ENCODE assay signal across 10 cellular contexts in the genomic region with DNA sequence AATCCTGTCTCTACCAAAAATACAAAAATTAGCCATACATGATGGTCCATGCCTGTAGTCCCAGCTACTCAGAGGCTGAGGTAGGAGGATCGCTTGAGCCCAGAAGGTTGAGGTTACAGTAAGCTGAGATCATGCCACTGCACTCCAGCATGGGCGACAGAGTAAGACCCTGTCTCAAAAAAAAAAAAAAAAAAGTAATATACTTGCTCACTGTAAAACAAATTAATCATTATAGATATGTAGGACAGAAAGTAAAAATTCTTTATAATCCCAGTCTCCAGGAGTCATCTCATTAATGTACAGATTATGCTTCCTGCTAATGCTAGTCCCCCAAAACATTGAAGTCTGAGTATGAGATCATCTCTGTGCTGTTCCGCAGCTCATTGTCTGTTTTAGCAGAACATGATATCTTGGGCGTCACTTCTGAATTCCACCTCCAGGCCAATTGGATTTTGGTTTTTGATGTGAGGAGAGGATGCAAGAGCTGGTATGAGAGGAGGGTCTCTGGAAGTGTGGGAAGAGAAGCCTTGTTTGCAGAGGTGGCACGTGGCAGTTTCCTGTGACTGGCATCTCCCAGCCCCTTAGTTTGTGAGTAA.
DNase-seq lines count a peak whose midpoint lies in the region; ATAC-seq and TF ChIP-seq lines count a peak whose summit lies in the region.
"Had no signal": no experiment of that assay in that cellular context is flagged by ENCODE, and none has a peak within 500 bp of the region (broad histone marks: within the 10 kb centered on the region; RNA-seq: fewer than 3 reads in every experiment).

No MANE protein-coding gene starts in this region.

- H3K79me2 ChIP-seq in neural progenitor cell (ENCODE audit: low read depth), result peaks cover 56% of the 10 kb centered on the region

- peak overlapping the region in 3 of 4 donors; percentile 55 to 70 (median 67) for H3K27ac ChIP-seq in esophagus muscularis mucosa (replicated peaks in 1 of 4)
- H3K27ac ChIP-seq in neural progenitor cell, result peak overlapping the region; percentile 42
- H3K27ac ChIP-seq in aorta (ENCODE audit: low read depth in 1 of 2, low read length in 2 of 2), result peak overlapping the region; percentile 62 to 74
- H3K27ac ChIP-seq: VCaP had no signal

- no peaks in the 10 kb centered on the region for H3K27me3 ChIP-seq in esophagus muscularis mucosa
- H3K27me3 ChIP-seq in neural progenitor cell, result no peaks in the 10 kb centered on the region
- H3K27me3 ChIP-seq in aorta (ENCODE audit: control insufficient read depth in 1 of 2, insufficient read depth in 2 of 2, low read length in 1 of 2), result no peaks in the 10 kb centered on the region
- no peaks in the 10 kb centered on the region for H3K27me3 ChIP-seq in H7 (ENCODE audit: control insufficient read depth, insufficient read depth, low read length)

- no peak overlapping the region for H3K4me3 ChIP-seq in esophagus muscularis mucosa
- no peak overlapping the region for H3K4me3 ChIP-seq in neural progenitor cell
- no peak overlapping the region for H3K4me3 ChIP-seq in aorta (ENCODE audit: low read length in 2 of 2)
- H3K4me3 ChIP-seq in H7 (ENCODE audit: insufficient read depth, low read depth, low read length), result no peak overlapping the region

- H3K36me3 ChIP-seq in esophagus muscularis mucosa, result peaks cover 0 to 5% (median 0%) of the 10 kb centered on the region in 4 donors
- peaks cover 5% of the 10 kb centered on the region for H3K36me3 ChIP-seq in neural progenitor cell
- no peaks in the 10 kb centered on the region for H3K36me3 ChIP-seq in aorta (ENCODE audit: control insufficient read depth in 1 of 2, insufficient read depth in 2 of 2, low read length in 1 of 2)
- H3K36me3 ChIP-seq in H7 (replicated peaks; ENCODE audit: control insufficient read depth, insufficient read depth, low read length), result no peaks in the 10 kb centered on the region; the same call in 1 of the 2 replicates

- no peaks in the 10 kb centered on the region for H3K27me3 Mint-ChIP-seq in neural progenitor cell (ENCODE audit: insufficient read depth, low read depth)

- H3K4me1 Mint-ChIP-seq in neural progenitor cell, result peaks cover 38% of the 10 kb centered on the region

- TF ChIP-seq EP300 in esophagus muscularis mucosa (IDR thresholded peaks at IDR 0.05), result no peak

- peak overlapping the region; percentile 3 for H3K27ac Mint-ChIP-seq in neural progenitor cell

- H3K36me3 Mint-ChIP-seq in neural progenitor cell, result peaks cover 26% of the 10 kb centered on the region

- no peaks in the 10 kb centered on the region for H3K9me3 Mint-ChIP-seq in neural progenitor cell

- peaks cover 37% of the 10 kb centered on the region for H4K20me1 ChIP-seq in neural progenitor cell (ENCODE audit: low read depth)

- ATAC-seq in Right ventricle myocardium superior (ENCODE audit: poor library complexity) (peak; percentile 6), aorta (ENCODE audit: low FRiP score) (no peak)
- ATAC-seq: Panc1 had no signal

- peak overlapping the region; percentile 15 for H3K4me3 Mint-ChIP-seq in neural progenitor cell

- TF ChIP-seq CTCF in esophagus muscularis mucosa (IDR thresholded peaks at IDR 0.05) (no peak), neural progenitor cell (IDR thresholded peaks at IDR 0.05) (no peak)

- peaks cover 20% of the 10 kb centered on the region for H3F3A ChIP-seq in neural progenitor cell (ENCODE audit: low read depth)

- no peak for TF ChIP-seq POLR2A in esophagus muscularis mucosa (IDR thresholded peaks at IDR 0.05; ENCODE audit: low read depth)

- peak overlapping the region; percentile 62 for H3K4me2 ChIP-seq in neural progenitor cell

- no peak for DNase-seq in Right ventricle myocardium superior
- no peak for DNase-seq in cardiac septum (ENCODE audit: low spot score)
- DNase-seq in esophagus muscularis mucosa (ENCODE audit: extremely low spot score), result no peak
- DNase-seq in neural progenitor cell (ENCODE audit: low spot score), result no peak
- peak in 1 of 2 donors; percentile 19 for DNase-seq in aorta
- no peak for DNase-seq in pons (ENCODE audit: low spot score)
- DNase-seq in activated CD4-positive, CD25-positive, alpha-beta regulatory T cell treated with anti-CD3 and anti-CD28 coated beads, Interleukin-2, amount 50 U/mL, for 72 hours, result no peak
- no peak for DNase-seq in H7

- no peaks in the 10 kb centered on the region for H3K9me3 ChIP-seq in esophagus muscularis mucosa
- H3K9me3 ChIP-seq in neural progenitor cell (ENCODE audit: low read depth), result no peaks in the 10 kb centered on the region
- H3K9me3 ChIP-seq in aorta (ENCODE audit: control insufficient read depth, low read length), result no peaks in the 10 kb centered on the region

- H3K9ac ChIP-seq in neural progenitor cell, result no peak overlapping the region

- intact Hi-C loops in Right ventricle myocardium superior (cut with DNase I), result no loop called here
- intact Hi-C loops in cardiac septum (cut with DNase I), result loop anchor here (2.0 kb wide), 1 partner anchor 13 kb away; no protein-coding TSS in a partner anchor
- intact Hi-C loops in esophagus muscularis mucosa (cut with DNase I), result no loop called here
- intact Hi-C loops in aorta (cut with DNase I), result loop anchor here in 1 of 2 donors (5.0 kb wide), 1 partner anchor 33 kb away; no protein-coding TSS in a partner anchor

- H3K4me1 ChIP-seq in esophagus muscularis mucosa (peaks cover 46 to 56% (median 52%) of the 10 kb centered on the region in 4 donors), neural progenitor cell (peaks cover 17% of the 10 kb centered on the region), aorta (ENCODE audit: control insufficient read depth in 1 of 2, insufficient read depth in 2 of 2, low read length in 2 of 2) (peaks cover 8 to 9% of the 10 kb centered on the region in 2 donors)

- 77% methylated on average over 5 of the region's 5 CpGs for WGBS in esophagus muscularis mucosa
- 40 to 42% methylated on average over 5 of the region's 5 CpGs for whole genome bisulfite sequencing in aorta, 2 donors

- no peak overlapping the region for H2AFZ ChIP-seq in neural progenitor cell (replicated peaks)
